Comparison of ENCODE assay signal across 16 cellular contexts in the genomic region with DNA sequence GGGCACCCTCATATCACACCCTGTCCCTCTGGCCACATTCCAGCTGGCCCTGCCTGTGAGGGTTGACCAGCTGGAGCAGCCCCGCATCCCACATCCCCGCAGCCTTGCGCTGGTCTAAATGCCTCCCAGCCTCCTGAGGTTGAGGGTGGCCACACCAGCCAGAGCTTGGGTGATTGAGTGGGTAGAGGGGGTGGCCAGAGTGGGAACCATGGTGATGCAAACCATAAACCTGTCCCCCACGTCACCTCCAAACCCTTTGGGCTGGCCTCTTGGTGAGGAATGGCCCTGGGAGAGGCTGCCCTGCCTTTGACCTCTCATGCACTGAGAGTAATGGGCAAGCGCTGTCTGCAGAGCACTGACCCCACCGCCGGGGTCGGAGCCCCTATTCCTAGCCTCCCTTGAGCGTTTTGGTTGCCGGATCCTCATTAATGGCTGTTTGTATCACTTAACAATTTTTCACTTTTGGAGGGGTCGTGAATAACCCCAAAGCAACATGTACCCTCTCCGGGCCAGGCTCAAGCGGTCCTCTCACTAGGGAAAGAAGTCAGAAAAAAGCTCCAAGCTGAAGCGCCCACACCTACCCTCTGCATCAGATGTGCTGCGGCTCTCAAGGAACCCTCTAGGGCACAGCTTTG. TPM values are rescaled to one million over a fixed set of nuclear protein-coding genes. Genes with fewer than 3 reads are reported as not detected.
A peak's percentile ranks its signal among the peaks of the same experiment; 100 is the strongest.
DNase-seq lines count a peak whose midpoint lies in the region; ATAC-seq and TF ChIP-seq lines count a peak whose summit lies in the region.
"Had no signal": no experiment of that assay in that cellular context is flagged by ENCODE, and none has a peak within 500 bp of the region (broad histone marks: within the 10 kb centered on the region; RNA-seq: fewer than 3 reads in every experiment).

No MANE protein-coding gene starts in this region.

- H4K8ac ChIP-seq in H9 (replicated peaks; ENCODE audit: insufficient read length, low read depth, low read length) (no peak overlapping the region), mesendoderm (ENCODE audit: low read depth, low read length) (no peak overlapping the region), neuronal stem cell (ENCODE audit: low read depth, low read length) (no peak overlapping the region)

- H3K56ac ChIP-seq in H9 (ENCODE audit: insufficient read length, low read depth, low read length), result no peak overlapping the region
- no peak overlapping the region for H3K56ac ChIP-seq in mesendoderm (ENCODE audit: low read length)

- H3K9me3 Mint-ChIP-seq in H9, result peaks cover 6% of the 10 kb centered on the region in 2 experiments; a peak in 4 of 5 replicates

- H3K27ac Mint-ChIP-seq in H9, result no peak overlapping the region
- H3K27ac Mint-ChIP-seq: CD8-positive, alpha-beta memory T cell; GM23338 had no signal

- H3K4me1 ChIP-seq in BLaER1, result peaks cover 50% of the 10 kb centered on the region
- peaks cover 5% of the 10 kb centered on the region; the same call in 1 of the 2 replicates for H3K4me1 ChIP-seq in H9 (ENCODE audit: insufficient read depth, low read length)
- H3K4me1 ChIP-seq in mesendoderm (ENCODE audit: control insufficient read depth, low read depth, low read length), result peaks cover 2% of the 10 kb centered on the region
- peaks cover 6 to 13% of the 10 kb centered on the region in 2 donors for H3K4me1 ChIP-seq in neuronal stem cell (ENCODE audit: control insufficient read depth in 2 of 2, insufficient read depth in 1 of 2, low read depth in 1 of 2, low read length in 2 of 2)
- H3K4me1 ChIP-seq: A549, Caco-2 had no signal

- no peak overlapping the region for H3K27ac ChIP-seq in BLaER1
- no peak overlapping the region for H3K27ac ChIP-seq in H9 (ENCODE audit: insufficient read length, low read depth, low read length)
- no peak overlapping the region for H3K27ac ChIP-seq in mesendoderm (ENCODE audit: low read depth, low read length)
- H3K27ac ChIP-seq in neuronal stem cell (replicated peaks; ENCODE audit: low read length), result no peak overlapping the region
- H3K27ac ChIP-seq: A549 had no signal

- H2AK5ac ChIP-seq in H9 (ENCODE audit: insufficient read length, low read length) (no peak overlapping the region), mesendoderm (ENCODE audit: low read length) (no peak overlapping the region), neuronal stem cell (ENCODE audit: low read depth, low read length) (peak overlapping the region; percentile 60)

- H3K27me3 ChIP-seq in BLaER1, result no peaks in the 10 kb centered on the region
- H3K27me3 ChIP-seq in H9 (ENCODE audit: insufficient read depth, low read length), result peaks cover 17% of the 10 kb centered on the region; the same call in 1 of the 2 replicates
- H3K27me3 ChIP-seq in mesendoderm (ENCODE audit: insufficient read depth, low read length, poor library complexity), result no peaks in the 10 kb centered on the region
- peaks cover 0 to 89% (median 58%) of the 10 kb centered on the region in 3 experiments for H3K27me3 ChIP-seq in neuronal stem cell (ENCODE audit: control insufficient read depth in 3 of 3, insufficient read depth in 3 of 3, low read depth in 1 of 3, low read length in 3 of 3)

- H3K9ac ChIP-seq in BLaER1, result no peak overlapping the region
- no peak overlapping the region for H3K9ac ChIP-seq in H9 (ENCODE audit: extremely low read depth, insufficient read length, low read length)
- H3K9ac ChIP-seq in mesendoderm (ENCODE audit: low read length), result no peak overlapping the region
- H3K9ac ChIP-seq in neuronal stem cell (ENCODE audit: low read depth, low read length, poor library complexity), result no peak overlapping the region

- no peaks in the 10 kb centered on the region for H3K79me1 ChIP-seq in H9 (ENCODE audit: insufficient read depth, low read depth, low read length, poor library complexity, severe bottlenecking)
- H3K79me1 ChIP-seq in mesendoderm (ENCODE audit: low read length), result no peaks in the 10 kb centered on the region
- H3K79me1 ChIP-seq in neuronal stem cell (ENCODE audit: low read depth, low read length), result no peaks in the 10 kb centered on the region

- H2BK12ac ChIP-seq in H9 (ENCODE audit: insufficient read length, low read depth, low read length) (no peak overlapping the region), neuronal stem cell (ENCODE audit: low read length) (no peak overlapping the region)

- H4K20me1 ChIP-seq in BLaER1 (no peaks in the 10 kb centered on the region), H9 (ENCODE audit: control insufficient read depth, insufficient read depth, insufficient read length) (no peaks in the 10 kb centered on the region)

- no peaks in the 10 kb centered on the region for H3K23me2 ChIP-seq in H9 (ENCODE audit: insufficient read length, low read depth, low read length, poor library complexity, severe bottlenecking)

- no peak overlapping the region for H3K4me3 ChIP-seq in BLaER1
- no peak overlapping the region for H3K4me3 ChIP-seq in mesendoderm (ENCODE audit: low read length)
- H3K4me3 ChIP-seq in neuronal stem cell (ENCODE audit: low read length in 2 of 2), result no peak overlapping the region
- H3K4me3 ChIP-seq: A549, GM23338 had no signal

- H3T11ph ChIP-seq in H9 (ENCODE audit: low read length), result no peak overlapping the region

- no peak overlapping the region for H3K4me3 Mint-ChIP-seq in H9
- H3K4me3 Mint-ChIP-seq: CD8-positive, alpha-beta memory T cell; GM23338 had no signal

- H2BK15ac ChIP-seq in H9 (ENCODE audit: low read depth, low read length) (no peak overlapping the region), mesendoderm (replicated peaks; ENCODE audit: low read depth) (no peak overlapping the region), neuronal stem cell (ENCODE audit: low read length) (no peak overlapping the region)

- H2BK5ac ChIP-seq in H9 (ENCODE audit: insufficient read length, low read length) (no peak overlapping the region), mesendoderm (ENCODE audit: low read length) (no peak overlapping the region), neuronal stem cell (ENCODE audit: low read length) (no peak overlapping the region)

- H3K27me3 Mint-ChIP-seq in H9 (ENCODE audit: low read depth), result peaks cover 100% of the 10 kb centered on the region

- no CpG with 5 or more reads among the region's 15 CpGs for WGBS in H9 (ENCODE audit: extremely low coverage, insufficient read length, low lambda C conversion rate)
- WGBS in mesendoderm (ENCODE audit: extremely low coverage, insufficient coverage, low lambda C conversion rate), result no CpG with 5 or more reads among the region's 15 CpGs
- no CpG with 5 or more reads among the region's 15 CpGs for WGBS in neuronal stem cell (ENCODE audit: extremely low coverage in 2 of 2, insufficient read length in 2 of 2, insufficient replicate concordance in 1 of 2), 2 donors

- H3K36me3 ChIP-seq in BLaER1 (no peaks in the 10 kb centered on the region), mesendoderm (ENCODE audit: control insufficient read depth, insufficient read depth, low read length) (no peaks in the 10 kb centered on the region), neuronal stem cell (replicated peaks in 1 of 2; ENCODE audit: control insufficient read depth in 2 of 2, insufficient read depth in 2 of 2, low read length in 2 of 2) (no peaks in the 10 kb centered on the region)

- H4K5ac ChIP-seq in H9 (ENCODE audit: insufficient read length, low read depth, low read length) (no peak overlapping the region), mesendoderm (ENCODE audit: low read length) (no peak overlapping the region)

- H3K36me3 Mint-ChIP-seq in H9 (ENCODE audit: insufficient read depth in 1 of 3, low read depth in 3 of 3), result peaks cover 0 to 6% (median 2%) of the 10 kb centered on the region in 3 experiments; a peak in 3 of 7 replicates

- H2BK120ac ChIP-seq in H9 (ENCODE audit: low read depth, low read length, poor library complexity, severe bottlenecking) (no peak overlapping the region), mesendoderm (ENCODE audit: low read depth, low read length) (no peak overlapping the region), neuronal stem cell (ENCODE audit: low read depth, low read length) (no peak overlapping the region)

- no peak overlapping the region for H3K23ac ChIP-seq in H9 (ENCODE audit: insufficient read length, low read depth, low read length)
- peak overlapping the region; percentile 24 for H3K23ac ChIP-seq in mesendoderm (ENCODE audit: low read length)
- no peak overlapping the region for H3K23ac ChIP-seq in neuronal stem cell (ENCODE audit: low read depth, low read length, poor library complexity)

- peak overlapping the region; percentile 19; the same call in 1 of the 2 replicates for H3K14ac ChIP-seq in H9 (ENCODE audit: insufficient read depth, low read length)
- no peak overlapping the region for H3K14ac ChIP-seq in neuronal stem cell (ENCODE audit: low read length)

- no peak for DNase-seq in H9
- no peak for DNase-seq in mesendoderm
- no peak for DNase-seq in neuronal stem cell (ENCODE audit: low spot score)
- DNase-seq in SHP77 treated with DMSO at 0.1 percent for 48 hours (lab: John Stamatoyannopoulos, UW), result no peak
- DNase-seq in iPS-NIHi7 (ENCODE audit: extremely low spot score), result no peak
- DNase-seq in cerebellar nuclear complex (lab: John Stamatoyannopoulos, UW), result no peak
- DNase-seq: Caco-2; CD8-positive, alpha-beta memory T cell; DND-41; GDM1; H7 had no signal

- no peak for TF ChIP-seq CTCF in H9 (conservative IDR thresholded peaks at IDR 0.05)

- no peak for ATAC-seq in HG03469 (IDR thresholded peaks at IDR 0.05; ENCODE audit: unreplicated experiment)
- ATAC-seq: A549, GM23338, HepG2 had no signal

- no peaks in the 10 kb centered on the region for H3K79me2 ChIP-seq in H9 (ENCODE audit: insufficient read depth, low read length)
- H3K79me2 ChIP-seq in mesendoderm (ENCODE audit: control insufficient read depth, insufficient read depth, low read length), result no peaks in the 10 kb centered on the region

- H3K9me3 ChIP-seq in BLaER1, result peaks cover 4% of the 10 kb centered on the region; the same call in 1 of the 2 replicates
- no peaks in the 10 kb centered on the region for H3K9me3 ChIP-seq in H9 (ENCODE audit: control insufficient read depth, low read depth, low read length)
- H3K9me3 ChIP-seq in neuronal stem cell (replicated peaks in 1 of 2; ENCODE audit: control insufficient read depth in 2 of 2, insufficient read depth in 1 of 2, low read depth in 1 of 2, low read length in 2 of 2), result peaks cover 3 to 4% of the 10 kb centered on the region in 2 donors
- H3K9me3 ChIP-seq: A549 had no signal

- peaks cover 29 to 32% of the 10 kb centered on the region in 2 experiments for H3K4me1 Mint-ChIP-seq in H9
- H3K4me1 Mint-ChIP-seq: CD8-positive, alpha-beta memory T cell had no signal

- H2AFZ ChIP-seq in H9 (ENCODE audit: low read length) (no peak overlapping the region), neuronal stem cell (ENCODE audit: low read length) (no peak overlapping the region)
- H2AFZ ChIP-seq: GM23338 had no signal

- H3K4me2 ChIP-seq in BLaER1 (0 out of 2 replicates have a peak overlapping the region, but pooled peaks have one; percentile 63), H9 (ENCODE audit: insufficient read depth, insufficient read length, low read length) (no peak overlapping the region), mesendoderm (ENCODE audit: low read length) (no peak overlapping the region), neuronal stem cell (ENCODE audit: insufficient read depth, low read length, poor library complexity, severe bottlenecking) (no peak overlapping the region)
- H3K4me2 ChIP-seq: A549, GM23338 had no signal

- H4K91ac ChIP-seq in H9 (ENCODE audit: insufficient read length, low read depth, low read length), result no peak overlapping the region
- H4K91ac ChIP-seq in neuronal stem cell (ENCODE audit: low read depth, low read length, poor library complexity), result no peak overlapping the region

- H2BK20ac ChIP-seq in H9 (ENCODE audit: low read depth, low read length, poor library complexity, severe bottlenecking), result no peak overlapping the region

- H3K18ac ChIP-seq in H9 (ENCODE audit: insufficient read length, low read depth, low read length) (no peak overlapping the region), mesendoderm (ENCODE audit: low read length) (no peak overlapping the region), neuronal stem cell (ENCODE audit: low read length) (no peak overlapping the region)

- H3K4ac ChIP-seq in H9 (ENCODE audit: low read depth, low read length) (no peak overlapping the region), mesendoderm (ENCODE audit: low read depth, low read length) (no peak overlapping the region), neuronal stem cell (ENCODE audit: low read length) (no peak overlapping the region)

RNA-seq across cellular contexts. Expression of gene KCNQ1OT1, which starts 16.0 kb away (rescaled TPM):
- total RNA-seq in H9 (2021), result 0.88 and 1.2 TPM in 2 replicates
- polyA plus RNA-seq in mesendoderm (2013, experiment 1 of 2), result 0.04 TPM
- polyA plus RNA-seq in mesendoderm (2013, experiment 2 of 2), result 0.04 TPM
- polyA plus RNA-seq in neuronal stem cell (2013, experiment 1 of 2), result 0.08 TPM
- polyA plus RNA-seq in neuronal stem cell (2013, experiment 2 of 2), result 0.11 TPM
